Comparison of ENCODE assay signal across 23 cellular contexts in the genomic region with DNA sequence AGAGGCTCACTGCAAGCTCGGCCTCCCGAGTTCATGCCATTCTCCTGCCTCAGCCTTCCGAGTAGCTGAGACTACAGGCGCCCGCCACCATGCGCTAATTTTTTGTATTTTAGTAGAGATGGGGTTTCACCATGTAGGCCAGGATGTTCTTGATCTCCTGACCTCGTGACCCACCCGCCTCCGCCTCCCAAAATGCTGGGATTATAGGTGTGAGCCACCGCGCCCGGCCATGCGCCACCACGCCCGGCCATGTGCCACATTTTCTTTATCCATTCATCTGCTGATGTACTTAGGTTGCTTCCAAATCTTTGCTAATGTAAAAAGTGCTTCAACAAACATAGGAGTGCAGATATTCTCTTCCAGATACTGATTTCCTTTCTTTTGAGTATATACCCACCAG.
"Had no signal": no experiment of that assay in that cellular context is flagged by ENCODE, and none has a peak within 500 bp of the region (broad histone marks: within the 10 kb centered on the region; RNA-seq: fewer than 3 reads in every experiment).

No MANE protein-coding gene starts in this region.

- H3K27ac ChIP-seq: hepatocyte, left lung, left ventricle myocardium inferior, lower lobe of right lung had no signal

- H3K4me3 ChIP-seq: hepatocyte, left lung, left ventricle myocardium inferior, lower lobe of right lung, lung, mucosa of descending colon had no signal

- H3K4me3 Mint-ChIP-seq: immature natural killer cell, memory B cell, mesothelial cell of epicardium, naive B cell had no signal

- H3K27me3 ChIP-seq: hepatocyte, left lung had no signal

- H3K4me1 ChIP-seq: left lung, left ventricle myocardium inferior, lower lobe of right lung had no signal

- ATAC-seq: left cardiac atrium, left colon, left lobe of liver, left lung, left ventricle myocardium superior, lower lobe of right lung, mucosa of descending colon had no signal

- H3K9me3 ChIP-seq: lower lobe of right lung had no signal

- DNase-seq: hippocampal formation, hypothalamus, immature natural killer cell, islet precursor cell, kidney, kidney glomerular epithelial cell, left cardiac atrium, left colon, left ventricle myocardium inferior, left ventricle myocardium superior, lower lobe of right lung, mammary epithelial cell, mesenchymal stem cell, mesendoderm, midbrain, mucosa of descending colon, naive B cell had no signal

- H3K27me3 Mint-ChIP-seq: memory B cell, naive B cell had no signal

- H3K36me3 Mint-ChIP-seq: immature natural killer cell, memory B cell, mesothelial cell of epicardium, naive B cell had no signal

- H3K27ac Mint-ChIP-seq: immature natural killer cell, memory B cell, mesothelial cell of epicardium, naive B cell had no signal

- H3K4me1 Mint-ChIP-seq: immature natural killer cell, memory B cell, mesothelial cell of epicardium, naive B cell had no signal

- H3K36me3 ChIP-seq: left lung, left ventricle myocardium inferior, lower lobe of right lung had no signal
